Comparison of ENCODE assay signal across 8 cellular contexts in the genomic region with DNA sequence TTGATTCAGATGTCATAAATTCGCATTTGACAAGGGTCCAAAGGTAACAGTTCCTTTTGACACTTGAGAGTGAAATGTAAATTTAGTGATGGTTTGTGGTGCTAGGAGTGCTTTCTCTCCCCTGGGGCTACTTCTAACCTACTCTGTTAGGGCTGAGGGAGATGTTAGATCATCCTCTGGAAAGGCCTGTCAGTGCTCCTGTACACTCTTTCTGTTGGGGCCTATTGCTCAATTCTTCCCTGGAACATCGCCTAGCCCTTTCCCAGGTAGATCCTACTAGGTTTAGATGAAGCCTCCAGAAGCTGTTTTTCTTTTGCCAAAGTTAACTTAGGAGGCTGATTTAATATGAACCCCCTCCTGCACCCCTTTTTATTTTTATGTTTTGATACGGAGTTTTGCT. TPM values are rescaled to one million over a fixed set of nuclear protein-coding genes. Genes with fewer than 3 reads are reported as not detected.
DNase-seq lines count a peak whose midpoint lies in the region; ATAC-seq and TF ChIP-seq lines count a peak whose summit lies in the region.

No MANE protein-coding gene starts in this region.

- H3K9me3 ChIP-seq in BLaER1 = no peaks in the 10 kb centered on the region
- no peaks in the 10 kb centered on the region for H3K9me3 ChIP-seq in GM23248 (ENCODE audit: low read depth)
- H3K9me3 ChIP-seq in liver (ENCODE audit: control insufficient read depth in 4 of 4, low read length in 3 of 4) = no peaks in the 10 kb centered on the region

- H3K36me3 ChIP-seq in BLaER1 (peaks cover 25% of the 10 kb centered on the region), GM23248 (ENCODE audit: low read depth) (no peaks in the 10 kb centered on the region), liver (ENCODE audit: control insufficient read depth in 4 of 4, insufficient read depth in 3 of 4, low read depth in 1 of 4, low read length in 3 of 4) (peaks cover 0 to 6% (median under 1%) of the 10 kb centered on the region in 4 donors)

- intact Hi-C loops in activated CD8-positive, alpha-beta T cell treated with anti-CD3 and anti-CD28 coated beads for 36 hours (cut with micrococcal nuclease) = loop anchor here (2.0 to 5.0 kb wide), 2 partner anchors 55 to 174 kb away; partner anchors contain the start of gene MSL2

- H4K20me1 ChIP-seq in BLaER1 (peaks cover 32% of the 10 kb centered on the region), GM23248 (ENCODE audit: insufficient read depth) (no peaks in the 10 kb centered on the region)

- 61 to 66% methylated on average over 3 of the region's 3 CpGs for WGBS in GM23248 (ENCODE audit: low coverage in 1 of 2, low lambda C conversion rate in 2 of 2, missing lambda C conversion rate in 2 of 2), 2 experiments
- WGBS in liver = 38% methylated on average over 3 of the region's 3 CpGs

- H3K9ac ChIP-seq in BLaER1 (peak overlapping the region; percentile 86; the same call in 1 of the 2 replicates), GM23248 (peak overlapping the region; percentile 78), liver (ENCODE audit: low read depth in 1 of 2, low read length in 2 of 2) (no peak overlapping the region)

- H3K27ac ChIP-seq in BLaER1 = peak overlapping the region; percentile 88
- peak overlapping the region; percentile 75; the same call in 1 of the 2 replicates for H3K27ac ChIP-seq in GM23248
- H3K27ac ChIP-seq in liver (ENCODE audit: low read depth in 1 of 2, low read length in 2 of 2) = peak overlapping the region; percentile 91

- POLR2A ChIA-PET in activated CD8-positive, alpha-beta T cell treated with anti-CD3 and anti-CD28 coated beads for 36 hours (lab: Charles Lee) = interaction anchor here (1.5 to 2.5 kb wide), 2 partner anchors 55 to 501 kb away, joined by 4 to 13 read pairs; partner anchors contain the start of genes MSL2 and STAG1

- H3K27me3 ChIP-seq in BLaER1 (no peaks in the 10 kb centered on the region), GM23248 (replicated peaks; ENCODE audit: insufficient read depth) (no peaks in the 10 kb centered on the region), liver (ENCODE audit: control insufficient read depth in 4 of 4, insufficient read depth in 4 of 4, low read length in 3 of 4) (no peaks in the 10 kb centered on the region)

- H3K4me1 Mint-ChIP-seq in activated CD8-positive, alpha-beta T cell treated with anti-CD3 and anti-CD28 coated beads for 36 hours (ENCODE audit: low read depth) = peaks cover 16% of the 10 kb centered on the region

- peak overlapping the region; percentile 83 for H2AFZ ChIP-seq in GM23248

- H3K4me3 ChIP-seq in BLaER1 = peak overlapping the region; percentile 72
- peak overlapping the region; percentile 74 for H3K4me3 ChIP-seq in GM23248
- H3K4me3 ChIP-seq in liver (ENCODE audit: low read depth in 1 of 3, low read length in 3 of 3) = no peak overlapping the region

- TF ChIP-seq CTCF in activated CD8-positive, alpha-beta T cell treated with anti-CD3 and anti-CD28 coated beads for 36 hours (IDR thresholded peaks at IDR 0.05) = no peak
- TF ChIP-seq CTCF in liver (IDR thresholded peaks at IDR 0.05; ENCODE audit: low read depth, low read length, missing input control) = no peak

- no peak for TF ChIP-seq RAD21 in liver (IDR thresholded peaks at IDR 0.05)

- H3K4me2 ChIP-seq in BLaER1 = peak overlapping the region; percentile 86
- peak overlapping the region; percentile 77 for H3K4me2 ChIP-seq in GM23248 (ENCODE audit: unreplicated experiment)

- in situ Hi-C loops in GM23248 (cut with MboI) = loop anchor here (10.0 kb wide), 1 partner anchor 167 kb away; no protein-coding TSS in a partner anchor

- DNase-seq in GM23248 = peak; percentile 22
- no peak for DNase-seq in activated CD8-positive, alpha-beta T cell treated with anti-CD3 and anti-CD28 coated beads for 36 hours
- no peak for DNase-seq in ureter (ENCODE audit: low spot score)
- no peak for DNase-seq in dedifferentiated amniotic fluid mesenchymal stem cell (ENCODE audit: extremely low spot score)
- DNase-seq in NCI-H510A treated with DMSO at 0.1 percent for 48 hours (lab: John Stamatoyannopoulos, UW) = no peak

- peak overlapping the region; percentile 96 for H3K27ac Mint-ChIP-seq in activated CD8-positive, alpha-beta T cell treated with anti-CD3 and anti-CD28 coated beads for 36 hours

- peaks cover 7% of the 10 kb centered on the region for H3K36me3 Mint-ChIP-seq in activated CD8-positive, alpha-beta T cell treated with anti-CD3 and anti-CD28 coated beads for 36 hours (ENCODE audit: low read depth)

- H3K27me3 Mint-ChIP-seq in activated CD8-positive, alpha-beta T cell treated with anti-CD3 and anti-CD28 coated beads for 36 hours = no peaks in the 10 kb centered on the region

- CTCF ChIA-PET in activated CD8-positive, alpha-beta T cell treated with anti-CD3 and anti-CD28 coated beads for 36 hours (lab: Charles Lee) = interaction anchor here (0.6 to 1.9 kb wide), 3 partner anchors 54 to 165 kb away, joined by 3 to 8 read pairs (median 7); partner anchors contain the start of gene MSL2

- 0 out of 2 replicates have a peak, but pooled peaks cover 9% of the 10 kb centered on the region for H3F3A ChIP-seq in GM23248 (ENCODE audit: insufficient read depth)

- no peaks in the 10 kb centered on the region for H3K9me3 Mint-ChIP-seq in activated CD8-positive, alpha-beta T cell treated with anti-CD3 and anti-CD28 coated beads for 36 hours

- peaks cover 29% of the 10 kb centered on the region for H3K4me1 ChIP-seq in BLaER1
- H3K4me1 ChIP-seq in GM23248 (ENCODE audit: insufficient read depth) = peaks cover 4% of the 10 kb centered on the region
- peaks cover 6 to 37% (median 20%) of the 10 kb centered on the region in 4 donors for H3K4me1 ChIP-seq in liver (ENCODE audit: control insufficient read depth in 4 of 4, insufficient read depth in 4 of 4, low read length in 3 of 4)

- H3K9me2 ChIP-seq in GM23248 (ENCODE audit: insufficient read depth) = no peaks in the 10 kb centered on the region

- H3K79me2 ChIP-seq in GM23248 (ENCODE audit: insufficient read depth) = peaks cover 32% of the 10 kb centered on the region

- no peak for ATAC-seq in activated CD8-positive, alpha-beta T cell treated with anti-CD3 and anti-CD28 coated beads for 36 hours
- ATAC-seq in GM18868 (IDR thresholded peaks at IDR 0.05; ENCODE audit: unreplicated experiment) = no peak

- H3K4me3 Mint-ChIP-seq in activated CD8-positive, alpha-beta T cell treated with anti-CD3 and anti-CD28 coated beads for 36 hours = peak overlapping the region; percentile 84

TF ChIP-seq in liver, 16 proteins besides CTCF, POLR2A, EP300 and RAD21:
- TF ChIP-seq TAF1 (conservative IDR thresholded peaks at IDR 0.05) (no peak), RXRA (IDR thresholded peaks at IDR 0.05) (peak in 1 of 2 donors; percentile 21), HNF4A (conservative IDR thresholded peaks at IDR 0.05) (peak; percentile 30 to 41)
- TF ChIP-seq, protein P1, sequence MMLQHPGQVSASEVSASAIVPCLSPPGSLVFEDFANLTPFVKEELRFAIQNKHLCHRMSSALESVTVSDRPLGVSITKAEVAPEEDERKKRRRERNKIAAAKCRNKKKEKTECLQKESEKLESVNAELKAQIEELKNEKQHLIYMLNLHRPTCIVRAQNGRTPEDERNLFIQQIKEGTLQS (IDR thresholded peaks at IDR 0.05) = peak; percentile 6

RNA-seq across cellular contexts. Expression of gene PCCB, which starts 1.4 kb away (rescaled TPM):
- total RNA-seq in GM23248 (2014; rRNA removed; shearing (Covaris generic)) = 38.9 and 50.2 TPM in 2 replicates
- polyA plus RNA-seq in GM23248 (2016; fragmentation: Nextera tagmentation; extraction: Ambion mirVana) (35.0 and 35.8 TPM in 2 replicates), liver (100 to 1,000 TPM in 1 of 2 donors, 10 to 100 TPM in 1; 72.8 to 120 TPM)
- total RNA-seq in activated CD8-positive, alpha-beta T cell treated with anti-CD3 and anti-CD28 coated beads for 36 hours = 10 to 100 TPM; 61.5 to 61.8 TPM
- total RNA-seq in liver (100 to 1,000 TPM in 1 of 2 donors, 10 to 100 TPM in 1; 82.7 to 107 TPM), ureter (45.1 TPM)

RNA-seq across cellular contexts. Expression of gene MSL2, which starts 55.4 kb away (rescaled TPM):
- total RNA-seq in GM23248 (2014; rRNA removed; shearing (Covaris generic)) = 11.1 and 15.2 TPM in 2 replicates
- 3.3 and 3.5 TPM in 2 replicates for polyA plus RNA-seq in GM23248 (2016; fragmentation: Nextera tagmentation; extraction: Ambion mirVana)
- 10 to 100 TPM; 35.8 to 36.8 TPM for total RNA-seq in activated CD8-positive, alpha-beta T cell treated with anti-CD3 and anti-CD28 coated beads for 36 hours
- 10 to 100 TPM; 13.8 to 18.7 TPM for total RNA-seq in liver
- polyA plus RNA-seq in liver = 1 to 10 TPM; 2.7 to 4.4 TPM
- total RNA-seq in ureter = 42.3 TPM

Comparison
In these comparisons a context has a peak if more than half of its experiments do, and no peak if none do; other contexts are left out.
1. H3K4me3 ChIP-seq: peak in BLaER1 (single experiment) and GM23248 (single experiment); none in liver (0 of 3).
2. H3K9ac ChIP-seq: peak in BLaER1 (single experiment) and GM23248 (single experiment); none in liver (0 of 2).
3. Peak in every context shown above with its lines, with median percentiles within 50 percentile points of each other: H3K27ac ChIP-seq.